Comparison of ENCODE assay signal across 28 cellular contexts in the genomic region with DNA sequence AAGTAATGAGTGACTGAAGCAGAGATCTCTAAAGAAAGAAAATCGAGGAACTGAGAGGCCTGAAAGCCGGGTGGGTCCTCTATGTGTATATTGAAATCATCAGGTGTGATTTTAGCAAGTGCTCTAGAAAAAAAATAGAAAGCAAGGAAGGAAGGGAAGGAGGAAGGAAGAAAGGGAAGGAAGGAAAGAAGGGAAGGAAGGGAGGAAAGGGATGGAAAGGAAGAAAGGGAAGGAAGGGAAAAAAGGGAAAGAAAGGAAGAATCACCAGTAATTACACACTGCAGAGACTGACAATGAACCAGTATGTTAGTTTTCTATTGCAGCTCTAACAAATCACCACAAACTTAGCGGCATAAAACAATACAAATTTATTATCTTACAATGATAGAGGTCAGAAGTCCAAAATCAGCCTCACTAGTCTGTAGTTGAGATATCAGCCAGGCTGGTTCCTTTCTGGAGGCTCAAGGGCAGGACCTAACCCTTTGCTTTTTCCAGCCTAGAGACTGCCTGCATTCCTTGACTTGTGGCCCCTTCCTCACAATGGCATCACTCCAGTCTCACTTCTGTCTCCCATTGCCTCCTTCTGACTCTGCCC.
"Had no signal": no experiment of that assay in that cellular context is flagged by ENCODE, and none has a peak within 500 bp of the region (broad histone marks: within the 10 kb centered on the region; RNA-seq: fewer than 3 reads in every experiment).

No MANE protein-coding gene starts in this region.

- H3K9ac ChIP-seq: parathyroid adenoma had no signal

- H3K36me3 Mint-ChIP-seq: immature natural killer cell; mesothelial cell of epicardium; naive thymus-derived CD8-positive, alpha-beta T cell; stimulated activated effector memory CD8-positive, alpha-beta T cell treated with anti-CD3 and anti-CD28 coated beads, Interleukin-12 subunit alpha, Interleukin-12 subunit beta, amount 100 ng/mL, for 72 hours; type B pancreatic cell had no signal

- H3K27me3 Mint-ChIP-seq: type B pancreatic cell had no signal

- DNase-seq: head of caudate nucleus; hippocampal formation; immature natural killer cell; kidney; left ventricle myocardium inferior; mesendoderm; naive thymus-derived CD8-positive, alpha-beta T cell; occipital lobe; psoas muscle; spleen; stimulated activated CD4-positive, alpha-beta T cell treated with anti-CD3 and anti-CD28 coated beads, Interleukin-4, amount 100 ng/mL, for 24 hours; stimulated activated naive CD4-positive, alpha-beta T cell; tibial artery; uterus had no signal

- H3K27ac ChIP-seq: left ventricle myocardium inferior, neutrophil, parathyroid adenoma, psoas muscle, right atrium auricular region, skin epidermis, spleen, suprapubic skin, thoracic aorta, tibial artery, uterus had no signal

- H3K27me3 ChIP-seq: neutrophil, right atrium auricular region, spleen, suprapubic skin, tibial artery, uterus had no signal

- H3K4me3 Mint-ChIP-seq: immature natural killer cell; mesothelial cell of epicardium; naive thymus-derived CD8-positive, alpha-beta T cell; nephron; neural crest cell; stimulated activated effector memory CD8-positive, alpha-beta T cell treated with anti-CD3 and anti-CD28 coated beads, Interleukin-12 subunit alpha, Interleukin-12 subunit beta, amount 100 ng/mL, for 72 hours; stimulated activated naive CD8-positive, alpha-beta T cell treated with anti-CD3 and anti-CD28 coated beads, Interleukin-15, Interleukin-2, amounts not matched to agents 100 ng/mL and 50 ng/mL, for 24 hours; type B pancreatic cell had no signal

- H3K36me3 ChIP-seq: left ventricle myocardium inferior, neutrophil, right atrium auricular region, spleen, suprapubic skin, thoracic aorta, tibial artery, uterus had no signal

- H3K9me3 ChIP-seq: left ventricle myocardium inferior, neutrophil, psoas muscle, right atrium auricular region, spleen, suprapubic skin, thoracic aorta, tibial artery, uterus had no signal

- H3K4me1 Mint-ChIP-seq: immature natural killer cell; mesothelial cell of epicardium; naive thymus-derived CD8-positive, alpha-beta T cell; stimulated activated effector memory CD8-positive, alpha-beta T cell treated with anti-CD3 and anti-CD28 coated beads, Interleukin-12 subunit alpha, Interleukin-12 subunit beta, amount 100 ng/mL, for 72 hours had no signal

- H2AFZ ChIP-seq: parathyroid adenoma had no signal

- H3K4me1 ChIP-seq: left ventricle myocardium inferior, parathyroid adenoma, psoas muscle, right atrium auricular region, spleen, suprapubic skin, tibial artery, uterus had no signal

- ATAC-seq: naive thymus-derived CD8-positive, alpha-beta T cell; psoas muscle; sciatic nerve; stimulated activated effector memory CD8-positive, alpha-beta T cell treated with anti-CD3 and anti-CD28 coated beads, Interleukin-12 subunit alpha, Interleukin-12 subunit beta, amount 100 ng/mL, for 72 hours had no signal

- H3K4me3 ChIP-seq: left ventricle myocardium inferior, lung, psoas muscle, right atrium auricular region, skin epidermis, spleen, suprapubic skin, thoracic aorta, tibial artery, uterus had no signal

- H3K27ac Mint-ChIP-seq: immature natural killer cell; mesothelial cell of epicardium; naive thymus-derived CD8-positive, alpha-beta T cell; nephron; stimulated activated effector memory CD8-positive, alpha-beta T cell treated with anti-CD3 and anti-CD28 coated beads, Interleukin-12 subunit alpha, Interleukin-12 subunit beta, amount 100 ng/mL, for 72 hours; stimulated activated naive CD8-positive, alpha-beta T cell treated with anti-CD3 and anti-CD28 coated beads, Interleukin-15, Interleukin-2, amounts not matched to agents 100 ng/mL and 50 ng/mL, for 24 hours; type B pancreatic cell had no signal

- H3K9me3 Mint-ChIP-seq: immature natural killer cell; mesothelial cell of epicardium; naive thymus-derived CD8-positive, alpha-beta T cell; nephron; neural crest cell; stimulated activated effector memory CD8-positive, alpha-beta T cell treated with anti-CD3 and anti-CD28 coated beads, Interleukin-12 subunit alpha, Interleukin-12 subunit beta, amount 100 ng/mL, for 72 hours; stimulated activated naive CD8-positive, alpha-beta T cell treated with anti-CD3 and anti-CD28 coated beads, Interleukin-15, Interleukin-2, amounts not matched to agents 100 ng/mL and 50 ng/mL, for 24 hours; type B pancreatic cell had no signal
